8 cellular contexts compared by ENCODE assay signal in genomic region chr2:85544915-85545779, GRCh38. TPM values are rescaled to one million over a fixed set of nuclear protein-coding genes. Genes with fewer than 3 reads are reported as not detected.
DNase-seq lines count a peak whose midpoint lies in the region; TF ChIP-seq lines count a peak whose summit lies in the region.
"Not testable (repeated sequence)": the region's sequence is repeated elsewhere in the genome, so short reads cannot be mapped to it uniquely, and the experiment has no call there.

No MANE protein-coding gene starts in this region.

- H3K4me1 ChIP-seq in right atrium auricular region (peaks cover 3 to 41% of the 10 kb centered on the region in 2 donors), stomach (peaks cover 32 to 89% (median 63%) of the 10 kb centered on the region in 4 donors)

- H3K36me3 Mint-ChIP-seq in activated T-cell treated with anti-CD3 and anti-CD28 coated beads, Interleukin-2, amount 50 U/mL, for 24 hours (ENCODE audit: low read depth): peaks cover 93% of the 10 kb centered on the region
- peaks cover 88% of the 10 kb centered on the region for H3K36me3 Mint-ChIP-seq in dendritic cell treated with granulocyte-macrophage colony-stimulating factor and Interleukin-4, amounts not matched to agents 40 ng/mL and 50 ng/mL, for 4 days (ENCODE audit: low read depth)
- peaks cover 33% of the 10 kb centered on the region for H3K36me3 Mint-ChIP-seq in progenitor cell of endocrine pancreas (ENCODE audit: insufficient read depth)

- not testable (repeated sequence) for H3K4me3 ChIP-seq in Jurkat, Clone E6-1 (ENCODE audit: low read length); right atrium auricular region; stomach

- not testable (repeated sequence) for H3K27me3 ChIP-seq in right atrium auricular region, stomach

- peaks cover 33% of the 10 kb centered on the region for H3K4me1 Mint-ChIP-seq in activated T-cell treated with anti-CD3 and anti-CD28 coated beads, Interleukin-2, amount 50 U/mL, for 24 hours (ENCODE audit: low read depth)
- H3K4me1 Mint-ChIP-seq in dendritic cell treated with granulocyte-macrophage colony-stimulating factor and Interleukin-4, amounts not matched to agents 40 ng/mL and 50 ng/mL, for 4 days (ENCODE audit: low read depth): peaks cover 52% of the 10 kb centered on the region
- H3K4me1 Mint-ChIP-seq in progenitor cell of endocrine pancreas (ENCODE audit: low read depth): peaks cover 31% of the 10 kb centered on the region

- TF ChIP-seq CTCF in 22Rv1 (IDR thresholded peaks at IDR 0.05); right atrium auricular region (IDR thresholded peaks at IDR 0.05); progenitor cell of endocrine pancreas (IDR thresholded peaks at IDR 0.05; ENCODE audit: unreplicated experiment); stomach (IDR thresholded peaks at IDR 0.05): not testable (repeated sequence)

- H3K27ac Mint-ChIP-seq in activated T-cell treated with anti-CD3 and anti-CD28 coated beads, Interleukin-2, amount 50 U/mL, for 24 hours: peak overlapping the region; percentile 99
- H3K27ac Mint-ChIP-seq in dendritic cell treated with granulocyte-macrophage colony-stimulating factor and Interleukin-4, amounts not matched to agents 40 ng/mL and 50 ng/mL, for 4 days: peak overlapping the region; percentile 50
- H3K27ac Mint-ChIP-seq in progenitor cell of endocrine pancreas: peak overlapping the region; percentile 35

- intact Hi-C loops in dendritic cell treated with granulocyte-macrophage colony-stimulating factor and Interleukin-4, amounts not matched to agents 40 ng/mL and 50 ng/mL, for 4 days (cut with micrococcal nuclease); stomach (cut with DNase I; ENCODE audit: low total_unique reads): not testable (repeated sequence)

- not testable (repeated sequence) for H3K9me3 Mint-ChIP-seq in activated T-cell treated with anti-CD3 and anti-CD28 coated beads, Interleukin-2, amount 50 U/mL, for 24 hours; dendritic cell treated with granulocyte-macrophage colony-stimulating factor and Interleukin-4, amounts not matched to agents 40 ng/mL and 50 ng/mL, for 4 days; progenitor cell of endocrine pancreas (ENCODE audit: low read depth)

- not testable (repeated sequence) for TF ChIP-seq POLR2A in stomach (IDR thresholded peaks at IDR 0.05)

- DNase-seq in Jurkat, Clone E6-1 (ENCODE audit: low read depth, low spot score): peak; percentile 24
- DNase-seq in activated T-cell treated with anti-CD3 and anti-CD28 coated beads, Interleukin-2, amount 50 U/mL, for 24 hours; right atrium auricular region (ENCODE audit: low spot score); progenitor cell of endocrine pancreas (ENCODE audit: low spot score, unreplicated experiment); stomach: not testable (repeated sequence)

- peak overlapping the region; percentile 71 for H3K27ac ChIP-seq in 22Rv1
- H3K27ac ChIP-seq in right atrium auricular region: peak overlapping the region; percentile 6 to 29
- H3K27ac ChIP-seq in stomach: peak overlapping the region in 4 of 5 donors; percentile 56 to 100 (median 80)

- H3K4me3 Mint-ChIP-seq in activated T-cell treated with anti-CD3 and anti-CD28 coated beads, Interleukin-2, amount 50 U/mL, for 24 hours: peak overlapping the region; percentile 20
- not testable (repeated sequence) for H3K4me3 Mint-ChIP-seq in dendritic cell treated with granulocyte-macrophage colony-stimulating factor and Interleukin-4, amounts not matched to agents 40 ng/mL and 50 ng/mL, for 4 days; progenitor cell of endocrine pancreas (ENCODE audit: low read depth)

- H3K27me3 Mint-ChIP-seq in activated T-cell treated with anti-CD3 and anti-CD28 coated beads, Interleukin-2, amount 50 U/mL, for 24 hours; dendritic cell treated with granulocyte-macrophage colony-stimulating factor and Interleukin-4, amounts not matched to agents 40 ng/mL and 50 ng/mL, for 4 days; progenitor cell of endocrine pancreas: not testable (repeated sequence)

- 82 to 91% (median 84%) methylated on average over 5 of the region's 5 CpGs for WGBS in stomach, 5 donors

- not testable (repeated sequence) for H3K9me3 ChIP-seq in right atrium auricular region, stomach

- peaks cover 73% of the 10 kb centered on the region for H3K36me3 ChIP-seq in right atrium auricular region
- H3K36me3 ChIP-seq in stomach: peaks cover 46 to 93% (median 79%) of the 10 kb centered on the region in 4 donors

- not testable (repeated sequence) for TF ChIP-seq EP300 in stomach (IDR thresholded peaks at IDR 0.05)

TF ChIP-seq in PFSK-1, 5 proteins besides CTCF, POLR2A, EP300 and RAD21:
- TF ChIP-seq POLR2AphosphoS5 (IDR thresholded peaks at IDR 0.05; ENCODE audit: low read depth, low read length): peak; percentile 16; the same call in 1 of the 2 replicates

RNA-seq across cellular contexts. Expression of gene MAT2A, which starts 6.2 kb away (rescaled TPM):
- polyA plus RNA-seq in Jurkat, Clone E6-1 (2012; ENCODE audit: insufficient read depth, insufficient read length): 334 TPM
- 124 TPM for polyA plus RNA-seq in PFSK-1 (2012; ENCODE audit: insufficient read length, low read depth)
- 100 to 1,000 TPM in 1 of 2 donors, 10 to 100 TPM in 1; 95.6 to 101 TPM for total RNA-seq in right atrium auricular region
- 281 and 304 TPM in 2 replicates for total RNA-seq in progenitor cell of endocrine pancreas
- total RNA-seq in stomach: 100 to 1,000 TPM in 3 of 5 donors, 10 to 100 TPM in 2; 88.7 to 278 (median 190) TPM
- polyA plus RNA-seq in stomach: 100 to 1,000 TPM in 1 of 3 donors, 10 to 100 TPM in 2; 73.3 to 107 (median 91.2) TPM

RNA-seq across cellular contexts. Expression of gene GGCX, which starts 16.1 kb away (rescaled TPM):
- 30.2 TPM for polyA plus RNA-seq in Jurkat, Clone E6-1 (2012; ENCODE audit: insufficient read depth, insufficient read length)
- polyA plus RNA-seq in PFSK-1 (2012; ENCODE audit: insufficient read length, low read depth): 25.2 TPM
- total RNA-seq in right atrium auricular region: 10 to 100 TPM; 18.0 to 23.3 TPM
- 69.2 TPM in 2 replicates for total RNA-seq in progenitor cell of endocrine pancreas
- 10 to 100 TPM; 12.2 to 87.5 (median 19.6) TPM for total RNA-seq in stomach
- polyA plus RNA-seq in stomach: 10 to 100 TPM in 2 of 3 donors, 1 to 10 TPM in 1; 5.2 to 15.1 (median 14.9) TPM

RNA-seq across cellular contexts. Expression of gene VAMP8, which starts 32.2 kb away (rescaled TPM):
- not detected for polyA plus RNA-seq in Jurkat, Clone E6-1 (2012; ENCODE audit: insufficient read depth, insufficient read length)
- 7.1 TPM for polyA plus RNA-seq in PFSK-1 (2012; ENCODE audit: insufficient read length, low read depth)
- total RNA-seq in right atrium auricular region (10 to 100 TPM; 11.9 to 26.1 TPM), progenitor cell of endocrine pancreas (71.3 and 76.0 TPM in 2 replicates), stomach (100 to 1,000 TPM in 2 of 5 donors, 10 to 100 TPM in 1, 1 to 10 TPM in 1, not detected in 1; 2.2 to 191 (median 79.6) TPM)
- polyA plus RNA-seq in stomach: 100 to 1,000 TPM; 358 to 568 (median 435) TPM

RNA-seq across cellular contexts. Expression of gene VAMP5, which starts 39.1 kb away (rescaled TPM):
- polyA plus RNA-seq in Jurkat, Clone E6-1 (2012; ENCODE audit: insufficient read depth, insufficient read length): 86.9 TPM
- not detected for polyA plus RNA-seq in PFSK-1 (2012; ENCODE audit: insufficient read length, low read depth)
- total RNA-seq in right atrium auricular region (10 to 100 TPM; 37.2 to 61.7 TPM), progenitor cell of endocrine pancreas (4.2 TPM in 2 replicates), stomach (10 to 100 TPM in 4 of 5 donors, 1 to 10 TPM in 1; 7.7 to 82.6 (median 29.5) TPM)
- 10 to 100 TPM; 87.7 to 95.1 (median 90.4) TPM for polyA plus RNA-seq in stomach

RNA-seq across cellular contexts. Expression of gene RNF181, which starts 50.4 kb away (rescaled TPM):
- polyA plus RNA-seq in Jurkat, Clone E6-1 (2012; ENCODE audit: insufficient read depth, insufficient read length): 251 TPM
- polyA plus RNA-seq in PFSK-1 (2012; ENCODE audit: insufficient read length, low read depth): 331 TPM
- total RNA-seq in right atrium auricular region (100 to 1,000 TPM; 109 to 194 TPM), progenitor cell of endocrine pancreas (82.3 and 85.7 TPM in 2 replicates), stomach (100 to 1,000 TPM in 1 of 5 donors, 10 to 100 TPM in 3, not detected in 1; 11.3 to 143 (median 79.1) TPM)
- 100 to 1,000 TPM; 217 to 272 (median 223) TPM for polyA plus RNA-seq in stomach

Comparison
In these comparisons a context has a peak if more than half of its experiments do, and no peak if none do; other contexts are left out.
1. H3K27ac ChIP-seq: peak in every context shown above with its lines; median percentile 80 in stomach; 71 in 22Rv1; 18 in right atrium auricular region.
2. H3K27ac Mint-ChIP-seq: peak in every context shown above with its lines; median percentile 99 in activated T-cell treated with anti-CD3 and anti-CD28 coated beads, Interleukin-2, amount 50 U/mL, for 24 hours; 50 in dendritic cell treated with granulocyte-macrophage colony-stimulating factor and Interleukin-4, amounts not matched to agents 40 ng/mL and 50 ng/mL, for 4 days; 35 in progenitor cell of endocrine pancreas.